Comparison of ENCODE assay signal across 1 cellular context in the genomic region with DNA sequence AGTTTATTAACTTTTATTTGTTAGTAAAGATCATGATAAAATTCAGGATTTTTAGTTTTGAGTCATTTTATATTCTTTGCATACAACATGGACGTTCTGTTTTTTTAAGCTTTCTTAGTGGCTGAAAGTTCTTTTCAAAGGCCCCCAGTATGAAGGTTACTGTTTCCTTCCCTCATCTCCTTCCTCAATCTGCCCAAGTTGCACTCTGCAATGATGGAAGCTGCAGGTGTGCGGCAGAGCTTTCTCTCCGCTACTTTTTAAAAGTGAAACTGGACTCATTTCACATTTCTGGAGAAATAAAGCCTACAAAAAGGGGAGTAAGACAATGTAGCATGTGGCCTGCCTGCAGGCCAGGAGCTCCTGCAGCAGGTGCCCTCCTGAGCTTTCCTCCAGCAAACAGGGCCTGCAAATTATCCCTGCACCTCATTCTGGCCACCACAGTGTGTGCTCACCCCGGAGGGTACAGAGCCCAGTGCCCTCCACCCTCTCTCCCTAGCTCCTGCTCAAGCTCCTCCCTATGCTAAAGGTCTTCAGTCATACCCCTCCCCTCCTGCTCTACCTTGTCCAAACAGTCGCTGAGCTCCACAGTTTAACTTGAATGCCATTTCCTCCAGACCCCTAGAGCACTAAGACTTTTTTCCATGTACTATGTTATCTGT.
TF ChIP-seq lines count a peak whose summit lies in the region.

No MANE protein-coding gene starts in this region.

TF ChIP-seq in GM23338, 12 proteins besides CTCF, POLR2A, EP300 and RAD21 (continued from another document):
- TF ChIP-seq, protein P1, sequence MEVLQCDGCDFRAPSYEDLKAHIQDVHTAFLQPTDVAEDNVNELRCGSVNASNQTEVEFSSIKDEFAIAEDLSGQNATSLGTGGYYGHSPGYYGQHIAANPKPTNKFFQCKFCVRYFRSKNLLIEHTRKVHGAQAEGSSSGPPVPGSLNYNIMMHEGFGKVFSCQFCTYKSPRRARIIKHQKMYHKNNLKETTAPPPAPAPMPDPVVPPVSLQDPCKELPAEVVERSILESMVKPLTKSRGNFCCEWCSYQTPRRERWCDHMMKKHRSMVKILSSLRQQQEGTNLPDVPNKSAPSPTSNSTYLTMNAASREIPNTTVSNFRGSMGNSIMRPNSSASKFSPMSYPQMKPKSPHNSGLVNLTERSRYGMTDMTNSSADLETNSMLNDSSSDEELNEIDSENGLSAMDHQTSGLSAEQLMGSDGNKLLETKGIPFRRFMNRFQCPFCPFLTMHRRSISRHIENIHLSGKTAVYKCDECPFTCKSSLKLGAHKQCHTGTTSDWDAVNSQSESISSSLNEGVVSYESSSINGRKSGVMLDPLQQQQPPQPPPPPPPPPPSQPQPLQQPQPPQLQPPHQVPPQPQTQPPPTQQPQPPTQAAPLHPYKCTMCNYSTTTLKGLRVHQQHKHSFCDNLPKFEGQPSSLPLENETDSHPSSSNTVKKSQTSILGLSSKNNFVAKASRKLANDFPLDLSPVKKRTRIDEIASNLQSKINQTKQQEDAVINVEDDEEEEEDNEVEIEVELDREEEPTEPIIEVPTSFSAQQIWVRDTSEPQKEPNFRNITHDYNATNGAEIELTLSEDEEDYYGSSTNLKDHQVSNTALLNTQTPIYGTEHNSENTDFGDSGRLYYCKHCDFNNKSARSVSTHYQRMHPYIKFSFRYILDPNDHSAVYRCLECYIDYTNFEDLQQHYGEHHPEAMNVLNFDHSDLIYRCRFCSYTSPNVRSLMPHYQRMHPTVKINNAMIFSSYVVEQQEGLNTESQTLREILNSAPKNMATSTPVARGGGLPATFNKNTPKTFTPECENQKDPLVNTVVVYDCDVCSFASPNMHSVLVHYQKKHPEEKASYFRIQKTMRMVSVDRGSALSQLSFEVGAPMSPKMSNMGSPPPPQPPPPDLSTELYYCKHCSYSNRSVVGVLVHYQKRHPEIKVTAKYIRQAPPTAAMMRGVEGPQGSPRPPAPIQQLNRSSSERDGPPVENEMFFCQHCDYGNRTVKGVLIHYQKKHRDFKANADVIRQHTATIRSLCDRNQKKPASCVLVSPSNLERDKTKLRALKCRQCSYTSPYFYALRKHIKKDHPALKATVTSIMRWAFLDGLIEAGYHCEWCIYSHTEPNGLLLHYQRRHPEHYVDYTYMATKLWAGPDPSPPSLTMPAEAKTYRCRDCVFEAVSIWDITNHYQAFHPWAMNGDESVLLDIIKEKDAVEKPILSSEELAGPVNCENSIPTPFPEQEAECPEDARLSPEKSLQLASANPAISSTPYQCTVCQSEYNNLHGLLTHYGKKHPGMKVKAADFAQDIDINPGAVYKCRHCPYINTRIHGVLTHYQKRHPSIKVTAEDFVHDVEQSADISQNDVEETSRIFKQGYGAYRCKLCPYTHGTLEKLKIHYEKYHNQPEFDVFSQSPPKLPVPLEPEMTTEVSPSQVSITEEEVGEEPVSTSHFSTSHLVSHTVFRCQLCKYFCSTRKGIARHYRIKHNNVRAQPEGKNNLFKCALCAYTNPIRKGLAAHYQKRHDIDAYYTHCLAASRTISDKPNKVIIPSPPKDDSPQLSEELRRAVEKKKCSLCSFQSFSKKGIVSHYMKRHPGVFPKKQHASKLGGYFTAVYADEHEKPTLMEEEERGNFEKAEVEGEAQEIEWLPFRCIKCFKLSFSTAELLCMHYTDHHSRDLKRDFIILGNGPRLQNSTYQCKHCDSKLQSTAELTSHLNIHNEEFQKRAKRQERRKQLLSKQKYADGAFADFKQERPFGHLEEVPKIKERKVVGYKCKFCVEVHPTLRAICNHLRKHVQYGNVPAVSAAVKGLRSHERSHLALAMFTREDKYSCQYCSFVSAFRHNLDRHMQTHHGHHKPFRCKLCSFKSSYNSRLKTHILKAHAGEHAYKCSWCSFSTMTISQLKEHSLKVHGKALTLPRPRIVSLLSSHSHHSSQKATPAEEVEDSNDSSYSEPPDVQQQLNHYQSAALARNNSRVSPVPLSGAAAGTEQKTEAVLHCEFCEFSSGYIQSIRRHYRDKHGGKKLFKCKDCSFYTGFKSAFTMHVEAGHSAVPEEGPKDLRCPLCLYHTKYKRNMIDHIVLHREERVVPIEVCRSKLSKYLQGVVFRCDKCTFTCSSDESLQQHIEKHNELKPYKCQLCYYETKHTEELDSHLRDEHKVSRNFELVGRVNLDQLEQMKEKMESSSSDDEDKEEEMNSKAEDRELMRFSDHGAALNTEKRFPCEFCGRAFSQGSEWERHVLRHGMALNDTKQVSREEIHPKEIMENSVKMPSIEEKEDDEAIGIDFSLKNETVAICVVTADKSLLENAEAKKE (CRISPR knock-in tag; IDR thresholded peaks at IDR 0.05) = no peak
TF ChIP-seq in GM23338: peak in this region for 0.
